14 cellular contexts compared by ENCODE assay signal in genomic region chr12:124834822-124835221, GRCh38. TPM values are rescaled to one million over a fixed set of nuclear protein-coding genes. Genes with fewer than 3 reads are reported as not detected.
DNase-seq lines count a peak whose midpoint lies in the region; TF ChIP-seq lines count a peak whose summit lies in the region.
"Had no signal": no experiment of that assay in that cellular context is flagged by ENCODE, and none has a peak within 500 bp of the region (broad histone marks: within the 10 kb centered on the region; RNA-seq: fewer than 3 reads in every experiment).

No MANE protein-coding gene starts in this region.

- H2BK120ac ChIP-seq in H9 (ENCODE audit: low read depth, low read length, poor library complexity, severe bottlenecking) = no peak overlapping the region
- no peak overlapping the region for H2BK120ac ChIP-seq in trophoblast cell (ENCODE audit: insufficient read depth, low read length, poor library complexity)

- H3K27me3 Mint-ChIP-seq in H9 (ENCODE audit: low read depth) = peaks cover 19% of the 10 kb centered on the region
- no peaks in the 10 kb centered on the region; the same call in 1 of the 2 replicates for H3K27me3 Mint-ChIP-seq in HFFc6 (ENCODE audit: insufficient read depth)
- H3K27me3 Mint-ChIP-seq: B cell; CD4-positive, alpha-beta T cell had no signal

- peaks cover 5% of the 10 kb centered on the region for H3K4me1 ChIP-seq in H9 (ENCODE audit: insufficient read depth, low read length)
- peaks cover 5 to 9% of the 10 kb centered on the region in 2 experiments for H3K4me1 ChIP-seq in trophoblast cell (ENCODE audit: control insufficient read depth in 1 of 2, insufficient read depth in 2 of 2, low read length in 2 of 2)

- WGBS in H9 (ENCODE audit: extremely low coverage, insufficient read length, low lambda C conversion rate) = no CpG with 5 or more reads among the region's 9 CpGs
- WGBS in trophoblast cell (ENCODE audit: extremely low coverage, insufficient coverage, insufficient read length) = no CpG with 5 or more reads among the region's 9 CpGs

- peaks cover 0 to 10% (median 0%) of the 10 kb centered on the region in 3 experiments; a peak in 2 of 7 replicates for H3K36me3 Mint-ChIP-seq in H9 (ENCODE audit: insufficient read depth in 1 of 3, low read depth in 3 of 3)
- peaks cover 5% of the 10 kb centered on the region for H3K36me3 Mint-ChIP-seq in HFFc6 (ENCODE audit: low read depth)

- H3K18ac ChIP-seq in H9 (ENCODE audit: insufficient read length, low read depth, low read length) (no peak overlapping the region), trophoblast cell (ENCODE audit: low read length) (no peak overlapping the region)

- H2AFZ ChIP-seq in H9 (ENCODE audit: low read length) = no peak overlapping the region
- H2AFZ ChIP-seq in trophoblast cell (ENCODE audit: insufficient read depth, low read length, poor library complexity) = no peak overlapping the region
- H2AFZ ChIP-seq: GM23338 had no signal

- DNase-seq in H9 = no peak
- no peak for DNase-seq in HFFc6
- DNase-seq in trophoblast cell = no peak
- DNase-seq in amygdala (lab: John Stamatoyannopoulos, UW) = no peak
- DNase-seq in activated CD4-positive, alpha-beta T cell treated with anti-CD3 and anti-CD28 coated beads, Interleukin-2, amount 50 U/mL, for 4 hours = no peak
- DNase-seq in GM19240 (ENCODE audit: insufficient read length, low spot score) = no peak
- DNase-seq: Calu3; CD4-positive, alpha-beta T cell; DMS 273 treated with DMSO at 0.1 percent for 48 hours; IMR-90 had no signal

- H3K4ac ChIP-seq in H9 (ENCODE audit: low read depth, low read length) = no peak overlapping the region
- H3K4ac ChIP-seq in trophoblast cell (ENCODE audit: low read depth, low read length) = no peak overlapping the region

- no peak overlapping the region for H3K56ac ChIP-seq in H9 (ENCODE audit: insufficient read length, low read depth, low read length)

- H4K8ac ChIP-seq in H9 (replicated peaks; ENCODE audit: insufficient read length, low read depth, low read length) (no peak overlapping the region), trophoblast cell (ENCODE audit: low read depth, low read length) (no peak overlapping the region)

- no peaks in the 10 kb centered on the region for H3K36me3 ChIP-seq in trophoblast cell (ENCODE audit: control insufficient read depth in 1 of 2, insufficient read depth in 2 of 2, low read length in 2 of 2)

- peaks cover 3% of the 10 kb centered on the region for H3K79me1 ChIP-seq in H9 (ENCODE audit: insufficient read depth, low read depth, low read length, poor library complexity, severe bottlenecking)
- peaks cover 10% of the 10 kb centered on the region for H3K79me1 ChIP-seq in trophoblast cell (ENCODE audit: low read length)

- H4K20me1 ChIP-seq in H9 (ENCODE audit: control insufficient read depth, insufficient read depth, insufficient read length) = no peaks in the 10 kb centered on the region

- no peak overlapping the region for H3K4me3 ChIP-seq in trophoblast cell (ENCODE audit: low read depth, low read length)
- H3K4me3 ChIP-seq: GM23338, HAP-1 had no signal

- H2BK5ac ChIP-seq in H9 (ENCODE audit: insufficient read length, low read length) (no peak overlapping the region), trophoblast cell (ENCODE audit: low read depth, low read length, poor library complexity) (no peak overlapping the region)

- H3K27me3 ChIP-seq in H9 (ENCODE audit: insufficient read depth, low read length) (no peaks in the 10 kb centered on the region), trophoblast cell (ENCODE audit: insufficient read depth, low read length) (no peaks in the 10 kb centered on the region)

- H3K9me3 Mint-ChIP-seq in H9 = peaks cover 0 to 4% of the 10 kb centered on the region in 2 experiments; a peak in 1 of 5 replicates
- H3K9me3 Mint-ChIP-seq in HFFc6 = peaks cover 6% of the 10 kb centered on the region
- H3K9me3 Mint-ChIP-seq: CD4-positive, alpha-beta T cell; GM23338 had no signal

- peaks cover 34 to 37% of the 10 kb centered on the region in 2 experiments for H3K4me1 Mint-ChIP-seq in H9
- peaks cover 76% of the 10 kb centered on the region for H3K4me1 Mint-ChIP-seq in HFFc6 (ENCODE audit: low read depth)
- H3K4me1 Mint-ChIP-seq: B cell had no signal

- no peak overlapping the region for H2BK15ac ChIP-seq in H9 (ENCODE audit: low read depth, low read length)

- H3T11ph ChIP-seq in H9 (ENCODE audit: low read length) = no peak overlapping the region

- H3K23me2 ChIP-seq in H9 (ENCODE audit: insufficient read length, low read depth, low read length, poor library complexity, severe bottlenecking) = no peaks in the 10 kb centered on the region

- no peak overlapping the region for H2BK20ac ChIP-seq in H9 (ENCODE audit: low read depth, low read length, poor library complexity, severe bottlenecking)

- no peak overlapping the region for H4K5ac ChIP-seq in H9 (ENCODE audit: insufficient read length, low read depth, low read length)

- no peaks in the 10 kb centered on the region for H3K9me3 ChIP-seq in H9 (ENCODE audit: control insufficient read depth, low read depth, low read length)
- H3K9me3 ChIP-seq in trophoblast cell (ENCODE audit: insufficient read depth, low read depth, low read length) = peaks cover 5% of the 10 kb centered on the region

- H3K9ac ChIP-seq in H9 (ENCODE audit: extremely low read depth, insufficient read length, low read length) (no peak overlapping the region), trophoblast cell (ENCODE audit: low read length) (no peak overlapping the region)

- H3K27ac ChIP-seq in H9 (ENCODE audit: insufficient read length, low read depth, low read length) (no peak overlapping the region), angular gyrus (ENCODE audit: low read depth, low read length) (peak overlapping the region; percentile 56), trophoblast cell (ENCODE audit: low read depth, low read length) (no peak overlapping the region)

- H3K79me2 ChIP-seq in H9 (ENCODE audit: insufficient read depth, low read length) (peaks cover 2% of the 10 kb centered on the region; the same call in 1 of the 2 replicates), trophoblast cell (ENCODE audit: control insufficient read depth, insufficient read depth, low read length, poor library complexity) (peaks cover 2% of the 10 kb centered on the region)

- TF ChIP-seq CTCF in H9 (conservative IDR thresholded peaks at IDR 0.05) = no peak
- TF ChIP-seq CTCF in HFFc6 (IDR thresholded peaks at IDR 0.05) = no peak

- H3K23ac ChIP-seq in H9 (ENCODE audit: insufficient read length, low read depth, low read length) (no peak overlapping the region), trophoblast cell (ENCODE audit: low read length) (no peak overlapping the region)

- no peak overlapping the region for H2AK5ac ChIP-seq in H9 (ENCODE audit: insufficient read length, low read length)
- H2AK5ac ChIP-seq in trophoblast cell (ENCODE audit: low read length) = no peak overlapping the region

- no peak overlapping the region for H4K12ac ChIP-seq in trophoblast cell (ENCODE audit: low read depth, low read length)

- H4K91ac ChIP-seq in H9 (ENCODE audit: insufficient read length, low read depth, low read length) = no peak overlapping the region
- H4K91ac ChIP-seq in trophoblast cell (ENCODE audit: low read depth, low read length) = no peak overlapping the region

- H3K14ac ChIP-seq in H9 (ENCODE audit: insufficient read depth, low read length) (no peak overlapping the region; the same call in 1 of the 2 replicates), trophoblast cell (ENCODE audit: low read length) (no peak overlapping the region)

- H3K4me2 ChIP-seq in H9 (ENCODE audit: insufficient read depth, insufficient read length, low read length) (no peak overlapping the region), trophoblast cell (ENCODE audit: low read length) (no peak overlapping the region)

- no peak overlapping the region for H3K4me3 Mint-ChIP-seq in H9
- no peak overlapping the region for H3K4me3 Mint-ChIP-seq in HFFc6
- H3K4me3 Mint-ChIP-seq: B cell; CD4-positive, alpha-beta T cell; GM23338 had no signal

- H3K27ac Mint-ChIP-seq in H9 (no peak overlapping the region), HFFc6 (peak overlapping the region; percentile 36; the same call in 1 of the 2 replicates)
- H3K27ac Mint-ChIP-seq: B cell; CD4-positive, alpha-beta T cell; GM23338 had no signal

- H2BK12ac ChIP-seq in H9 (ENCODE audit: insufficient read length, low read depth, low read length) (peak overlapping the region; percentile 21), trophoblast cell (ENCODE audit: low read length) (peak overlapping the region; percentile 26)

RNA-seq across cellular contexts. Expression of gene SCARB1, which starts 28.8 kb away (rescaled TPM):
- 31.3 and 31.7 TPM in 2 replicates for total RNA-seq in H9 (2021)
- total RNA-seq in HFFc6 (2021; fragmentation: NEBNext Ultra II Directional; extraction: Animal tissue kit (Norgen Biotek cat#: 25700)) = 10 to 100 TPM; 34.8 to 46.3 (median 36.8) TPM
- 102 and 105 TPM in 2 replicates for polyA plus RNA-seq in trophoblast cell (2013)
